15 cellular contexts compared by ENCODE assay signal in genomic region chr1:84876353-84876752, GRCh38. TPM values are rescaled to one million over a fixed set of nuclear protein-coding genes. Genes with fewer than 3 reads are reported as not detected.
"Had no signal": no experiment of that assay in that cellular context is flagged by ENCODE, and none has a peak within 500 bp of the region (broad histone marks: within the 10 kb centered on the region; RNA-seq: fewer than 3 reads in every experiment).

No MANE protein-coding gene starts in this region.

- H3K4me2 ChIP-seq: smooth muscle cell had no signal

- H3K4me1 ChIP-seq: lower lobe of right lung had no signal

- H3K4me3 ChIP-seq: lower lobe of right lung, smooth muscle cell had no signal

- DNase-seq: activated CD4-positive, CD25-positive, alpha-beta regulatory T cell; anterior cingulate cortex; hypothalamus; lower lobe of right lung; midbrain; naive B cell; right cardiac atrium; substantia nigra; trophoblast cell had no signal

- FAIRE-seq: TTC549 had no signal

- H3K4me3 Mint-ChIP-seq: activated naive CD8-positive, alpha-beta T cell; naive B cell had no signal

- ATAC-seq: right cardiac atrium, SK-N-SH treated with all-trans-retinoic acid at 6 μM for 48 hours had no signal

- H3K27ac Mint-ChIP-seq: activated naive CD8-positive, alpha-beta T cell; progenitor cell of endocrine pancreas had no signal

- H3K36me3 Mint-ChIP-seq: naive B cell had no signal

- H3K27me3 Mint-ChIP-seq: activated naive CD8-positive, alpha-beta T cell had no signal

- H3K9me3 ChIP-seq: lower lobe of right lung had no signal

- H3K27ac ChIP-seq: lower lobe of right lung had no signal

- H3K36me3 ChIP-seq: lower lobe of right lung had no signal

- H3K4me1 Mint-ChIP-seq: naive B cell had no signal

RNA-seq across cellular contexts. Expression of gene LPAR3, which starts 16.7 kb away (rescaled TPM):
- total RNA-seq: chondrocyte had no signal
